ENCODE assay signal across 17 cellular contexts in genomic region chr9:132099184-132099583, GRCh38. TPM values are rescaled to one million over a fixed set of nuclear protein-coding genes. Genes with fewer than 3 reads are reported as not detected.
DNase-seq lines count a peak whose midpoint lies in the region; ATAC-seq and TF ChIP-seq lines count a peak whose summit lies in the region.
"Had no signal": no experiment of that assay in that cellular context is flagged by ENCODE, and none has a peak within 500 bp of the region (broad histone marks: within the 10 kb centered on the region; RNA-seq: fewer than 3 reads in every experiment).

No MANE protein-coding gene starts in this region.

- H3K27ac Mint-ChIP-seq in activated CD4-positive, alpha-beta T cell treated with anti-CD3 and anti-CD28 coated beads for 36 hours: no peak overlapping the region
- H3K27ac Mint-ChIP-seq: CD14-positive monocyte; CD4-positive, CD25-positive, alpha-beta regulatory T cell; CD8-positive, alpha-beta T cell had no signal

- CTCF ChIA-PET in activated CD4-positive, alpha-beta T cell treated with anti-CD3 and anti-CD28 coated beads for 36 hours (lab: Charles Lee): interaction anchor here (1.0 kb wide), 1 partner anchor 410 kb away, joined by 3 read pairs; no protein-coding TSS in a partner anchor

- peaks cover 4% of the 10 kb centered on the region for H3K4me1 Mint-ChIP-seq in activated CD4-positive, alpha-beta T cell treated with anti-CD3 and anti-CD28 coated beads for 36 hours
- H3K4me1 Mint-ChIP-seq: CD14-positive monocyte; CD4-positive, CD25-positive, alpha-beta regulatory T cell had no signal

- peaks cover 28% of the 10 kb centered on the region for H3K27me3 Mint-ChIP-seq in activated CD4-positive, alpha-beta T cell treated with anti-CD3 and anti-CD28 coated beads for 36 hours

- ATAC-seq in SK-N-SH treated with all-trans-retinoic acid at 6 μM for 48 hours: no peak
- ATAC-seq in activated CD4-positive, alpha-beta T cell treated with anti-CD3 and anti-CD28 coated beads for 36 hours: no peak
- no peak for ATAC-seq in left ventricle myocardium superior
- ATAC-seq: CD8-positive, alpha-beta T cell had no signal

- POLR2A ChIA-PET in activated CD4-positive, alpha-beta T cell treated with anti-CD3 and anti-CD28 coated beads for 36 hours (lab: Charles Lee): no interaction called here

- intact Hi-C loops in activated CD4-positive, alpha-beta T cell treated with anti-CD3 and anti-CD28 coated beads for 36 hours (cut with DNase I, micrococcal nuclease): no loop called here
- intact Hi-C loops in left ventricle myocardium superior (cut with micrococcal nuclease): no loop called here

- no peak overlapping the region for H3K27ac ChIP-seq in substantia nigra (ENCODE audit: low read depth, low read length, poor library complexity, severe bottlenecking)
- H3K27ac ChIP-seq: BLaER1 had no signal

- no peaks in the 10 kb centered on the region for H3K36me3 Mint-ChIP-seq in activated CD4-positive, alpha-beta T cell treated with anti-CD3 and anti-CD28 coated beads for 36 hours (ENCODE audit: low read depth)
- H3K36me3 Mint-ChIP-seq: CD14-positive monocyte; CD4-positive, CD25-positive, alpha-beta regulatory T cell; CD8-positive, alpha-beta T cell had no signal

- H3K4me3 Mint-ChIP-seq in activated CD4-positive, alpha-beta T cell treated with anti-CD3 and anti-CD28 coated beads for 36 hours: no peak overlapping the region
- H3K4me3 Mint-ChIP-seq: CD14-positive monocyte; CD4-positive, CD25-positive, alpha-beta regulatory T cell; CD8-positive, alpha-beta T cell had no signal

- peak; percentile 75 for DNase-seq in SK-N-DZ (ENCODE audit: low spot score)
- DNase-seq in activated CD4-positive, alpha-beta T cell treated with anti-CD3 and anti-CD28 coated beads for 36 hours: no peak
- no peak for DNase-seq in left ventricle myocardium superior
- DNase-seq in substantia nigra (lab: John Stamatoyannopoulos, UW): no peak
- DNase-seq: 8988T; ACHN; BE2C; C1 segment of cervical spinal cord; Caco-2; Calu3; CD4-positive, CD25-positive, alpha-beta regulatory T cell; CD8-positive, alpha-beta T cell; DMS79 treated with DMSO at 0.1 percent for 48 hours; GF-D8 had no signal

- H3K9me3 Mint-ChIP-seq in activated CD4-positive, alpha-beta T cell treated with anti-CD3 and anti-CD28 coated beads for 36 hours (ENCODE audit: low read depth): no peaks in the 10 kb centered on the region
- H3K9me3 Mint-ChIP-seq: CD8-positive, alpha-beta T cell had no signal

TF ChIP-seq in SK-N-SH treated with all-trans-retinoic acid at 6 μM for 48 hours, 23 proteins besides CTCF, POLR2A, EP300 and RAD21:
- TF ChIP-seq TCF4 (CRISPR knock-in tag; IDR thresholded peaks at IDR 0.05; ENCODE audit: borderline replicate concordance) (peak; percentile 86), TOX (CRISPR knock-in tag; IDR thresholded peaks at IDR 0.05; ENCODE audit: borderline replicate concordance) (no peak), SNAI2 (CRISPR knock-in tag; IDR thresholded peaks at IDR 0.05) (peak; percentile 45; the same call in 1 of the 2 replicates), ISL1 (CRISPR knock-in tag; IDR thresholded peaks at IDR 0.05) (0 out of 2 replicates have a peak, but pooled peaks have one; percentile 19)

RNA-seq across cellular contexts. Expression of gene MED27, which starts 19.5 kb away (rescaled TPM):
- polyA plus RNA-seq in SK-N-DZ (2014; cell fraction: cytosol; rRNA removed): 28.6 and 37.6 TPM in 2 replicates
- polyA plus RNA-seq in SK-N-DZ (2014; cell fraction: nucleus; rRNA removed): 9.6 and 13.2 TPM in 2 replicates
- 10 to 100 TPM; 29.1 to 32.5 TPM for total RNA-seq in activated CD4-positive, alpha-beta T cell treated with anti-CD3 and anti-CD28 coated beads for 36 hours
- total RNA-seq in left ventricle myocardium superior: 13.5 TPM
